16 cellular contexts compared by ENCODE assay signal in the genomic region with DNA sequence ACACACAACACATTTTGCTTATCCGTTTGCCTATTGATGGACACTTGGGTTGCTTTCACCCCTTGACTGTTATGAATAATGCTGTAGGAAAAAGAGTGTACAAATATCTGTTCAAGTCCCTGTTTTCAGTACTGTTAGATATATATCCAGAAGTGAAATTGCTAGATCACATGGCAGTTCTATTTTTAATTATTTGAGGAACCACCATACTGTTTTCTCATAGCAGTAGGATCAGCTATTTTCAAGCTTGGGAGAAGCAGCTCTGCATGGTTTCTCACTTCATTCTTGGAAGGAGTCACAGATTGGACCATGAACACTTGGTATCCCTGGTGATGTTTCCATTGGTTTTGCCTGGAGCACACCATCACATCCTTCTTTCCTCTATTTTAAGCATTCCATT.
"Had no signal": no experiment of that assay in that cellular context is flagged by ENCODE, and none has a peak within 500 bp of the region (broad histone marks: within the 10 kb centered on the region; RNA-seq: fewer than 3 reads in every experiment).

No MANE protein-coding gene starts in this region.

- H3K4me3 Mint-ChIP-seq: naive thymus-derived CD8-positive, alpha-beta T cell; stimulated activated effector memory CD8-positive, alpha-beta T cell treated with anti-CD3 and anti-CD28 coated beads, Interleukin-12 subunit alpha, Interleukin-12 subunit beta, amount 100 ng/mL, for 72 hours; stimulated activated naive CD8-positive, alpha-beta T cell treated with anti-CD3 and anti-CD28 coated beads, Interleukin-15, Interleukin-2, amounts not matched to agents 100 ng/mL and 50 ng/mL, for 24 hours had no signal

- H3K36me3 Mint-ChIP-seq: naive thymus-derived CD8-positive, alpha-beta T cell; stimulated activated effector memory CD8-positive, alpha-beta T cell treated with anti-CD3 and anti-CD28 coated beads, Interleukin-12 subunit alpha, Interleukin-12 subunit beta, amount 100 ng/mL, for 72 hours had no signal

- H3K4me1 Mint-ChIP-seq: naive thymus-derived CD8-positive, alpha-beta T cell; stimulated activated effector memory CD8-positive, alpha-beta T cell treated with anti-CD3 and anti-CD28 coated beads, Interleukin-12 subunit alpha, Interleukin-12 subunit beta, amount 100 ng/mL, for 72 hours had no signal

- H3K27me3 Mint-ChIP-seq: naive thymus-derived CD8-positive, alpha-beta T cell; stimulated activated naive CD8-positive, alpha-beta T cell treated with anti-CD3 and anti-CD28 coated beads, Interleukin-15, Interleukin-2, amounts not matched to agents 100 ng/mL and 50 ng/mL, for 24 hours had no signal

- DNase-seq: dorsolateral prefrontal cortex; effector CD8-positive, alpha-beta T cell; foreskin melanocyte; head of caudate nucleus; kidney; left cardiac atrium; left ventricle myocardium superior; mucosa of descending colon; naive thymus-derived CD8-positive, alpha-beta T cell; stimulated activated CD4-positive, alpha-beta T cell treated with anti-CD3 and anti-CD28 coated beads, Interleukin-4, amount 100 ng/mL, for 1 hour; stimulated activated CD8-positive, alpha-beta memory T cell treated with anti-CD3 and anti-CD28 coated beads, Interleukin-4, amount 100 ng/mL, for 48 hours; tibial artery; upper lobe of left lung; uterus had no signal

- H3K27ac Mint-ChIP-seq: naive thymus-derived CD8-positive, alpha-beta T cell; stimulated activated effector memory CD8-positive, alpha-beta T cell treated with anti-CD3 and anti-CD28 coated beads, Interleukin-12 subunit alpha, Interleukin-12 subunit beta, amount 100 ng/mL, for 72 hours; stimulated activated naive CD8-positive, alpha-beta T cell treated with anti-CD3 and anti-CD28 coated beads, Interleukin-15, Interleukin-2, amounts not matched to agents 100 ng/mL and 50 ng/mL, for 24 hours had no signal

- H3K9me3 Mint-ChIP-seq: stimulated activated effector memory CD8-positive, alpha-beta T cell treated with anti-CD3 and anti-CD28 coated beads, Interleukin-12 subunit alpha, Interleukin-12 subunit beta, amount 100 ng/mL, for 72 hours had no signal
